8 cellular contexts compared by ENCODE assay signal in genomic region chr1:202861420-202862121, GRCh38. TPM values are rescaled to one million over a fixed set of nuclear protein-coding genes. Genes with fewer than 3 reads are reported as not detected.
DNase-seq lines count a peak whose midpoint lies in the region; ATAC-seq and TF ChIP-seq lines count a peak whose summit lies in the region.

No MANE protein-coding gene starts in this region.

- peak overlapping the region; percentile 78 for H3K4me3 Mint-ChIP-seq in activated naive CD8-positive, alpha-beta T cell treated with anti-CD3 and anti-CD28 coated beads, Interleukin-2, amount 10 ng/mL, durations not matched to agents 7 days and 5 days

- POLR2A ChIA-PET in Panc1 (lab: Charles Lee), result interaction anchor here (0.6 to 1.0 kb wide), 2 partner anchors 13 to 109 kb away, joined by 3 read pairs; no protein-coding TSS in a partner anchor
- POLR2A ChIA-PET in activated naive CD8-positive, alpha-beta T cell treated with anti-CD3 and anti-CD28 coated beads, Interleukin-2, amount 10 ng/mL, durations not matched to agents 7 days and 5 days (lab: Charles Lee), result interaction anchor here (1.0 kb wide), 1 partner anchor 145 kb away, joined by 3 read pairs; the partner anchor contains the start of gene TMEM183A

- peaks cover 16% of the 10 kb centered on the region for H3K4me1 Mint-ChIP-seq in activated naive CD8-positive, alpha-beta T cell treated with anti-CD3 and anti-CD28 coated beads, Interleukin-2, amount 10 ng/mL, durations not matched to agents 7 days and 5 days

- no peaks in the 10 kb centered on the region for H3K9me3 Mint-ChIP-seq in activated naive CD8-positive, alpha-beta T cell treated with anti-CD3 and anti-CD28 coated beads, Interleukin-2, amount 10 ng/mL, durations not matched to agents 7 days and 5 days

- no peak for TF ChIP-seq CTCF in Panc1 (IDR thresholded peaks at IDR 0.05)
- peak; percentile 47 for TF ChIP-seq CTCF in neutrophil (IDR thresholded peaks at IDR 0.05)
- no peak for TF ChIP-seq CTCF in upper lobe of right lung (IDR thresholded peaks at IDR 0.05)

- H3K27me3 ChIP-seq in Panc1 (ENCODE audit: control insufficient read depth, insufficient read depth, low read length) (peaks cover 5% of the 10 kb centered on the region), neutrophil (no peaks in the 10 kb centered on the region), upper lobe of right lung (no peaks in the 10 kb centered on the region)

- H3K27me3 Mint-ChIP-seq in activated naive CD8-positive, alpha-beta T cell treated with anti-CD3 and anti-CD28 coated beads, Interleukin-2, amount 10 ng/mL, durations not matched to agents 7 days and 5 days, result peaks cover 63% of the 10 kb centered on the region

- H3K36me3 ChIP-seq in Panc1 (ENCODE audit: control insufficient read depth, insufficient read depth, low read length) (peaks cover 3% of the 10 kb centered on the region; the same call in 1 of the 2 replicates), neutrophil (no peaks in the 10 kb centered on the region), upper lobe of right lung (no peaks in the 10 kb centered on the region)

- intact Hi-C loops in Panc1 (cut with micrococcal nuclease; ENCODE audit: unreplicated experiment) (no loop called here), head of caudate nucleus (cut with DNase I) (loop anchor here (10.0 kb wide), 1 partner anchor 47 kb away; the partner anchor contains the start of gene PCAT6), upper lobe of right lung (cut with DNase I) (no loop called here)

- no peaks in the 10 kb centered on the region for H3K4me1 ChIP-seq in Panc1 (ENCODE audit: control insufficient read depth, insufficient read depth, low read length)
- H3K4me1 ChIP-seq in neutrophil (ENCODE audit: control insufficient read depth in 1 of 2, insufficient read depth in 1 of 2, low read depth in 1 of 2, low read length in 1 of 2), result peaks cover 45 to 46% of the 10 kb centered on the region in 2 experiments
- peaks cover 11% of the 10 kb centered on the region for H3K4me1 ChIP-seq in upper lobe of right lung

- H3K36me3 Mint-ChIP-seq in activated naive CD8-positive, alpha-beta T cell treated with anti-CD3 and anti-CD28 coated beads, Interleukin-2, amount 10 ng/mL, durations not matched to agents 7 days and 5 days, result peaks cover 2% of the 10 kb centered on the region

- DNase-seq in D341Med (ENCODE audit: low spot score) (peak; percentile 57), KBM-7 (peak; percentile 83), Panc1 (ENCODE audit: low read depth, low spot score) (no peak), head of caudate nucleus (peak; percentile 85 to 96 (median 92)), upper lobe of right lung (peak; percentile 95)
- peak; percentile 63 for DNase-seq in activated naive CD8-positive, alpha-beta T cell treated with anti-CD3 and anti-CD28 coated beads, Interleukin-2, amount 10 ng/mL, durations not matched to agents 7 days and 5 days

- CTCF ChIA-PET in Panc1 (lab: Charles Lee), result no interaction called here

- ATAC-seq in GM21576 (IDR thresholded peaks at IDR 0.05; ENCODE audit: unreplicated experiment) (peak; percentile 73), Panc1 (peak; percentile 98), upper lobe of right lung (peak; percentile 98)
- peak; percentile 77 for ATAC-seq in activated naive CD8-positive, alpha-beta T cell treated with anti-CD3 and anti-CD28 coated beads, Interleukin-2, amount 10 ng/mL, durations not matched to agents 7 days and 5 days (ENCODE audit: low read depth)

- H3K9me3 ChIP-seq in Panc1 (ENCODE audit: control insufficient read depth, insufficient read depth, low read depth, low read length) (no peaks in the 10 kb centered on the region), neutrophil (no peaks in the 10 kb centered on the region), upper lobe of right lung (no peaks in the 10 kb centered on the region)

- H3K27ac Mint-ChIP-seq in activated naive CD8-positive, alpha-beta T cell treated with anti-CD3 and anti-CD28 coated beads, Interleukin-2, amount 10 ng/mL, durations not matched to agents 7 days and 5 days, result no peak overlapping the region

- in situ Hi-C loops in KBM-7 (cut with MboI; ENCODE audit: low pct_unique_long_range_greater_than_20kb, low sequenced_read_pairs), result no loop called here
- in situ Hi-C loops in Panc1 (cut with HindIII; ENCODE audit: low pct_unique_long_range_greater_than_20kb, low sequenced_read_pairs), result no loop called here

- H3K4me3 ChIP-seq in Panc1 (ENCODE audit: low read depth in 2 of 2, low read length in 2 of 2) (peak overlapping the region; percentile 68 to 82), neutrophil (ENCODE audit: low read depth in 1 of 2, low read length in 1 of 2) (peak overlapping the region; percentile 62 to 99), upper lobe of right lung (peak overlapping the region; percentile 69)

- no TSS peak for BruUV-seq in Panc1 (replicated peaks; lab: Mats Ljungman, UMichigan)

- H3K27ac ChIP-seq in Panc1 (ENCODE audit: low read length), result no peak overlapping the region; the same call in 1 of the 2 replicates
- H3K27ac ChIP-seq in neutrophil, result peak overlapping the region; percentile 70
- no peak overlapping the region for H3K27ac ChIP-seq in upper lobe of right lung

RNA-seq across cellular contexts. Expression of gene RABIF, which starts 27.4 kb away (rescaled TPM):
- total RNA-seq in Panc1 (2021; ENCODE audit: unreplicated experiment), result 15.3 TPM
- 16.2 TPM for polyA plus RNA-seq in Panc1 (2012; ENCODE audit: insufficient read length)
- total RNA-seq in activated naive CD8-positive, alpha-beta T cell treated with anti-CD3 and anti-CD28 coated beads, Interleukin-2, amount 10 ng/mL, durations not matched to agents 7 days and 5 days, result 10 to 100 TPM; 12.7 to 13.1 TPM
- 10.0 TPM for total RNA-seq in upper lobe of right lung

RNA-seq across cellular contexts. Expression of gene PCAT6, which starts 50.8 kb away (rescaled TPM):
- 2.2 TPM for total RNA-seq in Panc1 (2021; ENCODE audit: unreplicated experiment)
- 6.8 TPM for polyA plus RNA-seq in Panc1 (2012; ENCODE audit: insufficient read length)
- total RNA-seq in activated naive CD8-positive, alpha-beta T cell treated with anti-CD3 and anti-CD28 coated beads, Interleukin-2, amount 10 ng/mL, durations not matched to agents 7 days and 5 days, result under 1 TPM in 1 of 2 experiments, not detected in 1; 0.61 TPM
- total RNA-seq in upper lobe of right lung, result 0.81 TPM

RNA-seq across cellular contexts. Expression of gene KDM5B, which starts 53.4 kb away (rescaled TPM):
- total RNA-seq in Panc1 (2021; ENCODE audit: unreplicated experiment) (83.6 TPM), upper lobe of right lung (57.3 TPM)
- 29.3 TPM for polyA plus RNA-seq in Panc1 (2012; ENCODE audit: insufficient read length)
- 10 to 100 TPM; 45.2 to 55.5 TPM for total RNA-seq in activated naive CD8-positive, alpha-beta T cell treated with anti-CD3 and anti-CD28 coated beads, Interleukin-2, amount 10 ng/mL, durations not matched to agents 7 days and 5 days
